In genomic region chr2:17576802-17577201, GRCh38 we compare ENCODE assay signal across 30 cellular contexts. TPM values are rescaled to one million over a fixed set of nuclear protein-coding genes. Genes with fewer than 3 reads are reported as not detected.
"Had no signal": no experiment of that assay in that cellular context is flagged by ENCODE, and none has a peak within 500 bp of the region (broad histone marks: within the 10 kb centered on the region; RNA-seq: fewer than 3 reads in every experiment).

No MANE protein-coding gene starts in this region.

- H3K27ac Mint-ChIP-seq: activated naive CD8-positive, alpha-beta T cell; activated T-cell treated with anti-CD3 and anti-CD28 coated beads, Interleukin-2, amount 50 U/mL, for 72 hours; mesothelial cell of epicardium; naive thymus-derived CD8-positive, alpha-beta T cell; stimulated activated naive B cell treated with anti-CD40 and anti-IgM and Interleukin-4, amounts not matched to agents 10 μg/mL and 1 μg/mL and 100 μg/mL, for 72 hours had no signal

- H3K27ac ChIP-seq: gastroesophageal sphincter, hepatocyte, pancreas, prostate gland, stomach, thyroid gland, upper lobe of left lung, vagina, VCaP had no signal

- H3K4me1 ChIP-seq: gastroesophageal sphincter, pancreas, thyroid gland, upper lobe of left lung had no signal

- ATAC-seq: activated T-cell treated with anti-CD3 and anti-CD28 coated beads, Interleukin-2, amount 50 U/mL, for 72 hours; gastroesophageal sphincter; naive thymus-derived CD8-positive, alpha-beta T cell; pancreas; stimulated activated naive B cell treated with anti-CD40 and anti-IgM and Interleukin-4, amounts not matched to agents 10 μg/mL and 1 μg/mL and 100 μg/mL, for 72 hours had no signal

- H3K4me3 Mint-ChIP-seq: activated naive CD8-positive, alpha-beta T cell; activated T-cell treated with anti-CD3 and anti-CD28 coated beads, Interleukin-2, amount 50 U/mL, for 72 hours; mesothelial cell of epicardium; naive thymus-derived CD8-positive, alpha-beta T cell; neural crest cell; stimulated activated naive B cell treated with anti-CD40 and anti-IgM and Interleukin-4, amounts not matched to agents 10 μg/mL and 1 μg/mL and 100 μg/mL, for 72 hours had no signal

- DNase-seq: activated CD4-positive, alpha-beta T cell treated with anti-CD3 and anti-CD28 coated beads for 4 hours; activated CD4-positive, alpha-beta T cell treated with anti-CD3 and anti-CD28 coated beads, Interleukin-2, amount 50 U/mL, for 4 hours; activated naive CD4-positive, alpha-beta T cell; activated T-cell treated with anti-CD3 and anti-CD28 coated beads for 4 hours; activated T-cell treated with anti-CD3 and anti-CD28 coated beads, Interleukin-2, amount 50 U/mL, for 72 hours; anterior cingulate cortex; dermis blood vessel endothelial cell; effector CD8-positive, alpha-beta T cell; kidney; naive thymus-derived CD8-positive, alpha-beta T cell; nucleus accumbens; pancreas; retina; stimulated activated CD4-positive, alpha-beta T cell treated with anti-CD3 and anti-CD28 coated beads, Interleukin-15, amount 100 ng/mL, for 24 hours; stimulated activated CD4-positive, alpha-beta T cell treated with anti-CD3 and anti-CD28 coated beads, Interleukin-2, amount 100 ng/mL, for 24 hours; stimulated activated naive B cell treated with anti-CD40 and anti-IgM and Interleukin-4, amounts not matched to agents 10 μg/mL and 1 μg/mL and 100 μg/mL, for 72 hours; stomach; thyroid gland; upper lobe of left lung had no signal

- H3K4me1 Mint-ChIP-seq: naive thymus-derived CD8-positive, alpha-beta T cell; stimulated activated naive B cell treated with anti-CD40 and anti-IgM and Interleukin-4, amounts not matched to agents 10 μg/mL and 1 μg/mL and 100 μg/mL, for 72 hours had no signal

- H3K9me3 ChIP-seq: gastroesophageal sphincter, pancreas, prostate gland, stomach, thyroid gland, upper lobe of left lung, vagina had no signal

- H3K36me3 ChIP-seq: gastroesophageal sphincter, pancreas, prostate gland, stomach, thyroid gland, upper lobe of left lung, vagina had no signal

- H3K4me3 ChIP-seq: gastroesophageal sphincter, hepatocyte, pancreas, prostate gland, smooth muscle cell, stomach, thyroid gland, upper lobe of left lung, vagina had no signal

- H3K9me3 Mint-ChIP-seq: activated T-cell treated with anti-CD3 and anti-CD28 coated beads, Interleukin-2, amount 50 U/mL, for 72 hours; mesothelial cell of epicardium; stimulated activated naive B cell treated with anti-CD40 and anti-IgM and Interleukin-4, amounts not matched to agents 10 μg/mL and 1 μg/mL and 100 μg/mL, for 72 hours had no signal

- H3K36me3 Mint-ChIP-seq: activated naive CD8-positive, alpha-beta T cell; mesothelial cell of epicardium; naive thymus-derived CD8-positive, alpha-beta T cell; stimulated activated naive B cell treated with anti-CD40 and anti-IgM and Interleukin-4, amounts not matched to agents 10 μg/mL and 1 μg/mL and 100 μg/mL, for 72 hours had no signal

- H3K27me3 ChIP-seq: gastroesophageal sphincter, hepatocyte, pancreas, stomach, thyroid gland, upper lobe of left lung, vagina had no signal

RNA-seq across cellular contexts. Expression of gene VSNL1, which starts 36.3 kb away (rescaled TPM):
- total RNA-seq: activated T-cell treated with anti-CD3 and anti-CD28 coated beads, Interleukin-2, amount 50 U/mL, for 72 hours; dermis blood vessel endothelial cell; epithelial cell of proximal tubule; naive thymus-derived CD8-positive, alpha-beta T cell had no signal
- polyA plus RNA-seq: naive thymus-derived CD8-positive, alpha-beta T cell had no signal

RNA-seq across cellular contexts. Expression of gene RAD51AP2, which starts 58.6 kb away (rescaled TPM):
- total RNA-seq: activated T-cell treated with anti-CD3 and anti-CD28 coated beads, Interleukin-2, amount 50 U/mL, for 72 hours; dermis blood vessel endothelial cell; epithelial cell of proximal tubule; kidney; naive thymus-derived CD8-positive, alpha-beta T cell had no signal
- polyA plus RNA-seq: adipose tissue; naive thymus-derived CD8-positive, alpha-beta T cell had no signal
